18 cellular contexts compared by ENCODE assay signal in the genomic region with DNA sequence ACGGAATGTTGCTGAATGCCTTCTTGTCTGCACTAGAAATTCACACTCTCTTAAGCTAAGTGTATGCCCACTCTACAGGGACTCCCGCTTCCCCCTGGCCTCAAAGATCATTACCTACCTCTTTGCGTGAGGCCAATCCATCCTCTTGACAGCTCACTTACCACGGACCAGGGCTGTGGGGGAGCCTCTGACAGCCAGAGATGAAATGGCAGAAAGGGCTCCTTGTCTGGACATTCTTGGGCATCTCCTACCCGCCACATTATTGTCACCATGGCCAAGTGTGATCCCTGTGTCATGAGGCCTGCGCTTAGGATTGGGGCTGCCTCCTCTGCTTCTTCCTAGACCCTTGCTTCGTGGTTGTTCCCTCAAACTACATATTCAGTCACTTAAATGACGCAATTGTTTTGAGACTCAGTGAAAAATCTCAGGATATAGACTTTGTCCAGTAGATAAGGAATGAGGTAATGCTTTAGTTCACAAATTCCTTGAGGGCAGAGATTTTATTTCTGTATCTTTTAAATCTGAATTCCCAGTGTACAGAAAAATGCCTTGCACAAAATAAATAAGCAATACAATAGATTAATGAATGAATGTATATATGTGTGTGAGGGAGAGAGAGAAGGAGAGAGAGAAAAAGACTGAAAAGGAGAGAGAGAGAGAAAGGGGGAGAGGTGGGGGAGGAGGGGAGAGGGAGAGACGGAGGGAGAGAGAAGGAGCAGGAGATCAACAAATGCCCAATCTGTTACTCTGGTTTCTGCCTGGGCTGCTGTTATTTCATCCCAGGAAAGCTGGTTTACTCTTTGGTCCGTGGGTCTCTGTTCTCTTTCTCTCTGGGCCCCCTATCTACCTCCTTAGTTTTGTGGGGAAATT.
DNase-seq lines count a peak whose midpoint lies in the region; FAIRE-seq and TF ChIP-seq lines count a peak whose summit lies in the region.
"Had no signal": no experiment of that assay in that cellular context is flagged by ENCODE, and none has a peak within 500 bp of the region (broad histone marks: within the 10 kb centered on the region; RNA-seq: fewer than 3 reads in every experiment).

No MANE protein-coding gene starts in this region.

- no peak overlapping the region for H3K4me3 Mint-ChIP-seq in astrocyte (ENCODE audit: unreplicated experiment)
- H3K4me3 Mint-ChIP-seq: B cell; CD4-positive, CD25-positive, alpha-beta regulatory T cell had no signal

- peaks cover 4% of the 10 kb centered on the region for H3K9me3 Mint-ChIP-seq in astrocyte (ENCODE audit: unreplicated experiment)

- H3K9ac ChIP-seq in astrocyte (ENCODE audit: low read length), result no peak overlapping the region
- H3K9ac ChIP-seq: GM23248 had no signal

- H4K20me1 ChIP-seq in astrocyte (ENCODE audit: insufficient read depth, low read length), result no peaks in the 10 kb centered on the region

- peaks cover 3% of the 10 kb centered on the region; the same call in 1 of the 2 replicates for H3K4me1 ChIP-seq in HEK293 (ENCODE audit: control insufficient read depth, insufficient read depth, low read length)
- peaks cover 14% of the 10 kb centered on the region for H3K4me1 ChIP-seq in astrocyte (ENCODE audit: insufficient read depth, low read length)

- H3K9me3 ChIP-seq in HEK293 (ENCODE audit: control insufficient read depth, insufficient read depth, low read depth, low read length), result no peaks in the 10 kb centered on the region
- H3K9me3 ChIP-seq in astrocyte (ENCODE audit: insufficient read depth, low read depth, low read length), result no peaks in the 10 kb centered on the region

- peaks cover 49% of the 10 kb centered on the region for H3K27me3 Mint-ChIP-seq in astrocyte (ENCODE audit: low read depth, unreplicated experiment)
- H3K27me3 Mint-ChIP-seq: B cell had no signal

- H3K4me2 ChIP-seq in astrocyte (ENCODE audit: low read length), result no peak overlapping the region

- H3K36me3 ChIP-seq in HEK293 (ENCODE audit: control insufficient read depth in 2 of 2, insufficient read depth in 1 of 2, low read length in 2 of 2) (no peaks in the 10 kb centered on the region), astrocyte (ENCODE audit: insufficient read depth, low read length) (no peaks in the 10 kb centered on the region)

- CTCF ChIA-PET in HEK293 (lab: Yijun Ruan, JAX), result no interaction called here

- H3K27me3 ChIP-seq in astrocyte (ENCODE audit: insufficient read depth, low read length), result no peaks in the 10 kb centered on the region

- no peaks in the 10 kb centered on the region for H3K4me1 Mint-ChIP-seq in astrocyte (ENCODE audit: low read depth, unreplicated experiment)
- H3K4me1 Mint-ChIP-seq: B cell had no signal

- POLR2A ChIA-PET in HEK293 (lab: Yijun Ruan, JAX), result no interaction called here

- FAIRE-seq in astrocyte (lab: Jason Lieb, UNC), result no peak
- FAIRE-seq: G401.6 had no signal

- H3K27ac ChIP-seq in HEK293 (ENCODE audit: extremely low read depth, low read depth, low read length), result no peak overlapping the region
- no peak overlapping the region for H3K27ac ChIP-seq in astrocyte (ENCODE audit: low read depth, low read length)
- H3K27ac ChIP-seq: GM23248, RWPE1 had no signal

- H3K4me3 ChIP-seq in HEK293 (ENCODE audit: low read depth, low read length) (no peak overlapping the region), astrocyte (ENCODE audit: insufficient read depth, low read depth, low read length) (no peak overlapping the region)
- H3K4me3 ChIP-seq: GM23248 had no signal

- H3K27ac Mint-ChIP-seq in astrocyte (ENCODE audit: unreplicated experiment), result no peak overlapping the region
- H3K27ac Mint-ChIP-seq: B cell had no signal

- TF ChIP-seq CTCF in HEK293 (tag by site-specific recombination; IDR thresholded peaks at IDR 0.05), result no peak
- no peak for TF ChIP-seq CTCF in astrocyte (IDR thresholded peaks at IDR 0.05; ENCODE audit: insufficient read depth, low read depth, low read length)

- H2AFZ ChIP-seq in astrocyte (ENCODE audit: low read depth, low read length), result no peak overlapping the region
- H2AFZ ChIP-seq: GM23248 had no signal

- H3K79me2 ChIP-seq in astrocyte (ENCODE audit: insufficient read depth, low read length), result no peaks in the 10 kb centered on the region

- peak; percentile 67 for DNase-seq in astrocyte (ENCODE audit: low read depth)
- peak; percentile 52 for DNase-seq in left kidney (ENCODE audit: low read depth, low spot score)
- peak; percentile 55 for DNase-seq in pulmonary artery endothelial cell (ENCODE audit: low read depth, low spot score)
- no peak for DNase-seq in NOMO-1 (lab: John Stamatoyannopoulos, UW; ENCODE audit: unreplicated experiment in 2 of 2)
- no peak for DNase-seq in NCI-H774 (lab: John Stamatoyannopoulos, UW)
- no peak for DNase-seq in stimulated activated naive CD4-positive, alpha-beta T cell treated with Interleukin-2 at 50 U/mL for 16 hours (lab: John Stamatoyannopoulos, UW)
- DNase-seq: CD4-positive, CD25-positive, alpha-beta regulatory T cell; DMS79 treated with DMSO at 0.1 percent for 48 hours; GM23248; KBM-7; NCI-H1417 treated with DMSO at 0.1 percent for 48 hours; NCI-H1930; NCI-H69; PC-3 had no signal

- no peaks in the 10 kb centered on the region for H3K36me3 Mint-ChIP-seq in astrocyte (ENCODE audit: low read depth, unreplicated experiment)
- H3K36me3 Mint-ChIP-seq: CD4-positive, CD25-positive, alpha-beta regulatory T cell had no signal

TF ChIP-seq in HEK293, 187 proteins besides CTCF, POLR2A, EP300 and RAD21 (continues in another document):
- TF ChIP-seq, protein P1, sequence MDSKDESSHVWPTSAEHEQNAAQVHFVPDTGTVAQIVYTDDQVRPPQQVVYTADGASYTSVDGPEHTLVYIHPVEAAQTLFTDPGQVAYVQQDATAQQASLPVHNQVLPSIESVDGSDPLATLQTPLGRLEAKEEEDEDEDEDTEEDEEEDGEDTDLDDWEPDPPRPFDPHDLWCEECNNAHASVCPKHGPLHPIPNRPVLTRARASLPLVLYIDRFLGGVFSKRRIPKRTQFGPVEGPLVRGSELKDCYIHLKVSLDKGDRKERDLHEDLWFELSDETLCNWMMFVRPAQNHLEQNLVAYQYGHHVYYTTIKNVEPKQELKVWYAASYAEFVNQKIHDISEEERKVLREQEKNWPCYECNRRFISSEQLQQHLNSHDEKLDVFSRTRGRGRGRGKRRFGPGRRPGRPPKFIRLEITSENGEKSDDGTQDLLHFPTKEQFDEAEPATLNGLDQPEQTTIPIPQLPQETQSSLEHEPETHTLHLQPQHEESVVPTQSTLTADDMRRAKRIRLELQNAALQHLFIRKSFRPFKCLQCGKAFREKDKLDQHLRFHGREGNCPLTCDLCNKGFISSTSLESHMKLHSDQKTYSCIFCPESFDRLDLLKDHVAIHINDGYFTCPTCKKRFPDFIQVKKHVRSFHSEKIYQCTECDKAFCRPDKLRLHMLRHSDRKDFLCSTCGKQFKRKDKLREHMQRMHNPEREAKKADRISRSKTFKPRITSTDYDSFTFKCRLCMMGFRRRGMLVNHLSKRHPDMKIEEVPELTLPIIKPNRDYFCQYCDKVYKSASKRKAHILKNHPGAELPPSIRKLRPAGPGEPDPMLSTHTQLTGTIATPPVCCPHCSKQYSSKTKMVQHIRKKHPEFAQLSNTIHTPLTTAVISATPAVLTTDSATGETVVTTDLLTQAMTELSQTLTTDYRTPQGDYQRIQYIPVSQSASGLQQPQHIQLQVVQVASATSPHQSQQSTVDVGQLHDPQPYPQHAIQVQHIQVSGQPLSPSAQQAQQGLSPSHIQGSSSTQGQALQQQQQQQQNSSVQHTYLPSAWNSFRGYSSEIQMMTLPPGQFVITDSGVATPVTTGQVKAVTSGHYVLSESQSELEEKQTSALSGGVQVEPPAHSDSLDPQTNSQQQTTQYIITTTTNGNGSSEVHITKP (tag by site-specific recombination; IDR thresholded peaks at IDR 0.05), result peak; percentile 94
- TF ChIP-seq, protein P2, sequence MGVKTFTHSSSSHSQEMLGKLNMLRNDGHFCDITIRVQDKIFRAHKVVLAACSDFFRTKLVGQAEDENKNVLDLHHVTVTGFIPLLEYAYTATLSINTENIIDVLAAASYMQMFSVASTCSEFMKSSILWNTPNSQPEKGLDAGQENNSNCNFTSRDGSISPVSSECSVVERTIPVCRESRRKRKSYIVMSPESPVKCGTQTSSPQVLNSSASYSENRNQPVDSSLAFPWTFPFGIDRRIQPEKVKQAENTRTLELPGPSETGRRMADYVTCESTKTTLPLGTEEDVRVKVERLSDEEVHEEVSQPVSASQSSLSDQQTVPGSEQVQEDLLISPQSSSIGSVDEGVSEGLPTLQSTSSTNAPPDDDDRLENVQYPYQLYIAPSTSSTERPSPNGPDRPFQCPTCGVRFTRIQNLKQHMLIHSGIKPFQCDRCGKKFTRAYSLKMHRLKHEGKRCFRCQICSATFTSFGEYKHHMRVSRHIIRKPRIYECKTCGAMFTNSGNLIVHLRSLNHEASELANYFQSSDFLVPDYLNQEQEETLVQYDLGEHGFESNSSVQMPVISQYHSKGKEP (tag by site-specific recombination; IDR thresholded peaks at IDR 0.05), result no peak
- TF ChIP-seq GFI1B (tag by site-specific recombination; IDR thresholded peaks at IDR 0.05), result peak; percentile 87
- TF ChIP-seq, protein P3, sequence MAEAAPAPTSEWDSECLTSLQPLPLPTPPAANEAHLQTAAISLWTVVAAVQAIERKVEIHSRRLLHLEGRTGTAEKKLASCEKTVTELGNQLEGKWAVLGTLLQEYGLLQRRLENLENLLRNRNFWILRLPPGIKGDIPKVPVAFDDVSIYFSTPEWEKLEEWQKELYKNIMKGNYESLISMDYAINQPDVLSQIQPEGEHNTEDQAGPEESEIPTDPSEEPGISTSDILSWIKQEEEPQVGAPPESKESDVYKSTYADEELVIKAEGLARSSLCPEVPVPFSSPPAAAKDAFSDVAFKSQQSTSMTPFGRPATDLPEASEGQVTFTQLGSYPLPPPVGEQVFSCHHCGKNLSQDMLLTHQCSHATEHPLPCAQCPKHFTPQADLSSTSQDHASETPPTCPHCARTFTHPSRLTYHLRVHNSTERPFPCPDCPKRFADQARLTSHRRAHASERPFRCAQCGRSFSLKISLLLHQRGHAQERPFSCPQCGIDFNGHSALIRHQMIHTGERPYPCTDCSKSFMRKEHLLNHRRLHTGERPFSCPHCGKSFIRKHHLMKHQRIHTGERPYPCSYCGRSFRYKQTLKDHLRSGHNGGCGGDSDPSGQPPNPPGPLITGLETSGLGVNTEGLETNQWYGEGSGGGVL (tag by site-specific recombination; IDR thresholded peaks at IDR 0.05), result peak; percentile 60
- peak; percentile 26; the same call in 1 of the 2 replicates for TF ChIP-seq GLIS1 (tag by site-specific recombination; IDR thresholded peaks at IDR 0.05)

Comparison
In these comparisons a context has a peak if more than half of its experiments do, and no peak if none do; other contexts are left out.
1. DNase-seq: peak in astrocyte (single experiment), left kidney (single experiment) and pulmonary artery endothelial cell (single experiment); none in NOMO-1 (0 of 2), NCI-H774 (single experiment) and stimulated activated naive CD4-positive, alpha-beta T cell treated with Interleukin-2 at 50 U/mL for 16 hours (single experiment).